Comparison of ENCODE assay signal across 9 cellular contexts in the genomic region with DNA sequence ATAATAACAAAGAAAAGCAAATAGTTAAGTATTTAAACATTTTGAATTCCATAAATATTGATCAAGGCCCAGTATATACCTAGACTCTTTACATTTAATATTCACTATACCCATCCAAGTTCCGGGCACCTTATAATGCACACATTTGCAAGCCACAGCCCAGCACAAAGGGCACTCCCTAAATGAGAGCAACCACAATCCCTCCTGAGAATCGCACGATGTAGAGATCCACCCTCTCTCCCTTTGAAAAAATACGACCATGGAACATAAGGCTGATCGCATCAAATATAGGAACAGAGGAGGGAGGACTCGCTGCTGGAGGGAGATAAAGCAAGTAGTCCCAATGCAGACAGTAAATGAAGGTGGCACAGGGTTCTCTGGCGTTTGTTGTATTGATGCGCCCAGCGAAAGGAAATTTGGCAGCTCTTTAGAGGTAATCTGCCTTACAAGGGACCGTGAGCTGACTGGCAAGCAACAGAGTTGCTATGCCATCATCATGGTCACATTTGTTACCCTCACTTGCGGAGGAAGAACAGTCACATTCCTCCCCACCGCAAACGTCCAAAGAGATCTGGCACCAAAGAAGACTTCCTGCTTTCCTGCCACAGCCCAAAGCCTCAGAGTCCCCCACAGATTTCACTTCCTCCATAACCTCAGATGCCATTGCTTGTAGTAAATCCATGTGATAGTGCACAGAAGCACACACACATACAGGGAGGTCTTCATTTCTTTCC.
DNase-seq lines count a peak whose midpoint lies in the region; ATAC-seq lines count a peak whose summit lies in the region.
"Had no signal": no experiment of that assay in that cellular context is flagged by ENCODE, and none has a peak within 500 bp of the region (broad histone marks: within the 10 kb centered on the region; RNA-seq: fewer than 3 reads in every experiment).

No MANE protein-coding gene starts in this region.

- intact Hi-C loops in head of caudate nucleus (cut with DNase I) = no loop called here

- ATAC-seq in activated CD4-positive, CD25-positive, alpha-beta regulatory T cell treated with anti-CD3 and anti-CD28 coated beads, Interleukin-2, amount 50 U/mL, for 24 hours = peak; percentile 38 to 51
- peak; percentile 86 for ATAC-seq in HG02588 (IDR thresholded peaks at IDR 0.05; ENCODE audit: unreplicated experiment)
- ATAC-seq: A549 had no signal

- DNase-seq in activated CD4-positive, CD25-positive, alpha-beta regulatory T cell treated with anti-CD3 and anti-CD28 coated beads, Interleukin-2, amount 50 U/mL, for 72 hours = no peak
- peak; percentile 100 for DNase-seq in MV-4-11 (lab: John Stamatoyannopoulos, UW)
- peak in 30 of 42 donors; percentile 5 to 62 (median 30) for DNase-seq in head of caudate nucleus
- no peak for DNase-seq in AG08395 (ENCODE audit: low spot score)
- no peak for DNase-seq in middle frontal gyrus (ENCODE audit: extremely low spot score, low spot score)
- DNase-seq in NCI-H1417 treated with DMSO at 0.1 percent for 48 hours (lab: John Stamatoyannopoulos, UW) = no peak

Comparison
In these comparisons a context has a peak if more than half of its experiments do, and no peak if none do; other contexts are left out.
1. DNase-seq: peak in MV-4-11 (single experiment) and head of caudate nucleus (30 of 42); none in activated CD4-positive, CD25-positive, alpha-beta regulatory T cell treated with anti-CD3 and anti-CD28 coated beads, Interleukin-2, amount 50 U/mL, for 72 hours (single experiment), AG08395 (single experiment), middle frontal gyrus (single experiment) and NCI-H1417 treated with DMSO at 0.1 percent for 48 hours (single experiment).